Comparison of ENCODE assay signal across 12 cellular contexts in genomic region chr5:53490747-53491146, GRCh38.
A peak's percentile ranks its signal among the peaks of the same experiment; 100 is the strongest.
DNase-seq lines count a peak whose midpoint lies in the region; ATAC-seq and TF ChIP-seq lines count a peak whose summit lies in the region.
"Had no signal": no experiment of that assay in that cellular context is flagged by ENCODE, and none has a peak within 500 bp of the region (broad histone marks: within the 10 kb centered on the region; RNA-seq: fewer than 3 reads in every experiment).

No MANE protein-coding gene starts in this region.

- H3K4me3 Mint-ChIP-seq in nephron, result peak overlapping the region in 2 of 3 experiments; percentile 60 to 80
- H3K4me3 Mint-ChIP-seq: T-helper 17 cell had no signal

- H3K27me3 Mint-ChIP-seq in nephron (ENCODE audit: low read depth), result peaks cover 5% of the 10 kb centered on the region

- no peak overlapping the region for H3K27ac Mint-ChIP-seq in nephron
- H3K27ac Mint-ChIP-seq: T-helper 17 cell had no signal

- H3K9me3 Mint-ChIP-seq in nephron, result peaks cover 10% of the 10 kb centered on the region

- no peak for ATAC-seq in GM21528 (IDR thresholded peaks at IDR 0.05; ENCODE audit: low FRiP score, unreplicated experiment)
- ATAC-seq: T-helper 17 cell had no signal

- peaks cover 11% of the 10 kb centered on the region for H3K4me1 Mint-ChIP-seq in nephron
- H3K4me1 Mint-ChIP-seq: T-helper 17 cell had no signal

- H3K36me3 Mint-ChIP-seq in nephron (ENCODE audit: low read depth), result peaks cover 4% of the 10 kb centered on the region

- TF ChIP-seq CTCF in nephron (IDR thresholded peaks at IDR 0.05; ENCODE audit: unreplicated experiment in 3 of 3), result no peak

- DNase-seq in EH (ENCODE audit: low read depth), result peak; percentile 93
- peak; percentile 37 for DNase-seq in LoVo (ENCODE audit: low spot score)
- peak; percentile 72 for DNase-seq in dedifferentiated amniotic fluid mesenchymal stem cell (ENCODE audit: extremely low spot score)
- DNase-seq in GOT3 (lab: John Stamatoyannopoulos, UW), result no peak
- DNase-seq in activated T-cell treated with anti-CD3 and anti-CD28 coated beads for 4 hours, result no peak
- DNase-seq in pons (ENCODE audit: low spot score), result no peak
- DNase-seq: activated CD8-positive, alpha-beta memory T cell treated with anti-CD3 and anti-CD28 coated beads, Interleukin-2, amount 50 U/mL, for 48 hours; DMS153; midbrain; T-helper 17 cell had no signal

Comparison
In these comparisons a context has a peak if more than half of its experiments do, and no peak if none do; other contexts are left out.
1. DNase-seq: peak in EH (single experiment), LoVo (single experiment) and dedifferentiated amniotic fluid mesenchymal stem cell (single experiment); none in GOT3 (single experiment), activated T-cell treated with anti-CD3 and anti-CD28 coated beads for 4 hours (single experiment) and pons (single experiment).